ENCODE assay signal across 10 cellular contexts in the genomic region with DNA sequence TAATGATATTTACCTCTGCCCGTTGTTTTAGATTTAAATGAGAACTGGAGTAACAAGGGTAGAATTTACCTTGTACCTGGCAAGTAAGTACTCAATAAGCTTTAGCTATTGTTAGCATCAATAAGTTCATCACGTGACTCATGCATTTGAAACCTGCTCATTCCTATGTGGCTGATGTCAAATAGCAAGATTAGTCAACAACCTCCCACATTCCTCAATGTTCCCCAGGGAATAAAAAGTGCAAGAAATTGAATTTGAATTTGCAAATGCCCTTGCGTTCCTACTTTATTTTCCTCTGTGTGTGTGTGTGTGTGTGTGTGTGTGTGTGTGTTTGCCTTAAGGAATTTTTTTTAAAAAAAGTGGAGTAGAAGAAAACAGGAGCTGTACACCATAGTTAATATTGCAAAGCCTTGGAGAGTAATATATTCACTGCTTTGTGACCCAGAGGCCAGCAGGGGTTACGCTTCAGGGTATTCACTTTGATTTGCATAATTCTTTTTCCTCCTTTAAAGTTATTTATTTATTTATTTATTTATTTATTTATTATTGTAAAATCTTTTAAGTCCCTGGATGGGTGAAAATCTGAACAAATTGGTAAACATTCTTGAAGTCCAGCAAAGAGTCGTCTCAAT. TPM values are rescaled to one million over a fixed set of nuclear protein-coding genes. Genes with fewer than 3 reads are reported as not detected.
DNase-seq lines count a peak whose midpoint lies in the region; ATAC-seq and TF ChIP-seq lines count a peak whose summit lies in the region.
"Had no signal": no experiment of that assay in that cellular context is flagged by ENCODE, and none has a peak within 500 bp of the region (broad histone marks: within the 10 kb centered on the region; RNA-seq: fewer than 3 reads in every experiment).

No MANE protein-coding gene starts in this region.

- H3F3A ChIP-seq in smooth muscle cell (ENCODE audit: low read depth): peaks cover 9% of the 10 kb centered on the region

- H3K79me2 ChIP-seq in smooth muscle cell (ENCODE audit: low read depth): no peaks in the 10 kb centered on the region

- no peaks in the 10 kb centered on the region for H3K9me3 ChIP-seq in smooth muscle cell (replicated peaks; ENCODE audit: low read depth)

- H3K27ac Mint-ChIP-seq in natural killer cell treated with Interleukin-12 subunit alpha and Interleukin-12 subunit beta and Interleukin-15 and Interleukin-18, amount 100 ng/mL, for 72 hours: no peak overlapping the region
- no peak overlapping the region for H3K27ac Mint-ChIP-seq in type B pancreatic cell

- no peaks in the 10 kb centered on the region for H3K27me3 ChIP-seq in smooth muscle cell (ENCODE audit: low read depth)

- peaks cover 15% of the 10 kb centered on the region for H3K4me1 ChIP-seq in smooth muscle cell (ENCODE audit: low read depth)

- H3K36me3 ChIP-seq in smooth muscle cell (ENCODE audit: low read depth): no peaks in the 10 kb centered on the region

- H2AFZ ChIP-seq in smooth muscle cell (ENCODE audit: low read depth): no peak overlapping the region

- H3K4me3 ChIP-seq in smooth muscle cell: no peak overlapping the region

- H3K4me1 Mint-ChIP-seq in natural killer cell treated with Interleukin-12 subunit alpha and Interleukin-12 subunit beta and Interleukin-15 and Interleukin-18, amount 100 ng/mL, for 72 hours (ENCODE audit: low read depth in 2 of 2): no peaks in the 10 kb centered on the region
- H3K4me1 Mint-ChIP-seq in type B pancreatic cell (ENCODE audit: unreplicated experiment): peaks cover 15% of the 10 kb centered on the region

- H3K4me2 ChIP-seq in smooth muscle cell: peak overlapping the region; percentile 73

- no peak for ATAC-seq in natural killer cell treated with Interleukin-12 subunit alpha and Interleukin-12 subunit beta and Interleukin-15 and Interleukin-18, amount 100 ng/mL, for 72 hours

- no peak for TF ChIP-seq CTCF in smooth muscle cell (IDR thresholded peaks at IDR 0.05; ENCODE audit: borderline replicate concordance, insufficient read depth, poor library complexity, severe bottlenecking)
- TF ChIP-seq CTCF in type B pancreatic cell (conservative IDR thresholded peaks at IDR 0.05): no peak

- H3K36me3 Mint-ChIP-seq in natural killer cell treated with Interleukin-12 subunit alpha and Interleukin-12 subunit beta and Interleukin-15 and Interleukin-18, amount 100 ng/mL, for 72 hours: no peaks in the 10 kb centered on the region
- H3K36me3 Mint-ChIP-seq in type B pancreatic cell: no peaks in the 10 kb centered on the region

- DNase-seq in H4 (ENCODE audit: low spot score) (peak; percentile 42), SW480 (ENCODE audit: low spot score) (peak; percentile 17), fibroblast of the conjunctiva (ENCODE audit: low read depth) (peak; percentile 73), smooth muscle cell (lab: John Stamatoyannopoulos, UW; ENCODE audit: unreplicated experiment) (no peak), midbrain (lab: John Stamatoyannopoulos, UW) (no peak), occipital lobe (lab: John Stamatoyannopoulos, UW) (no peak), type B pancreatic cell (ENCODE audit: extremely low spot score, unreplicated experiment) (no peak)
- DNase-seq in natural killer cell treated with Interleukin-12 subunit alpha and Interleukin-12 subunit beta and Interleukin-15 and Interleukin-18, amount 100 ng/mL, for 72 hours (ENCODE audit: low spot score): no peak
- DNase-seq: activated CD8-positive, alpha-beta memory T cell treated with anti-CD3 and anti-CD28 coated beads, Interleukin-2, amount 50 U/mL, for 48 hours; SHP77 had no signal

- peak overlapping the region; percentile 87 for H3K27ac ChIP-seq in smooth muscle cell (ENCODE audit: low read depth)

- H3K9ac ChIP-seq in smooth muscle cell (ENCODE audit: low read depth): no peak overlapping the region

- no peak overlapping the region for H3K4me3 Mint-ChIP-seq in natural killer cell treated with Interleukin-12 subunit alpha and Interleukin-12 subunit beta and Interleukin-15 and Interleukin-18, amount 100 ng/mL, for 72 hours
- H3K4me3 Mint-ChIP-seq in type B pancreatic cell: no peak overlapping the region

- no peaks in the 10 kb centered on the region for H3K27me3 Mint-ChIP-seq in natural killer cell treated with Interleukin-12 subunit alpha and Interleukin-12 subunit beta and Interleukin-15 and Interleukin-18, amount 100 ng/mL, for 72 hours
- H3K27me3 Mint-ChIP-seq in type B pancreatic cell: no peaks in the 10 kb centered on the region

- H4K20me1 ChIP-seq in smooth muscle cell (ENCODE audit: low read depth): no peaks in the 10 kb centered on the region

- 58% methylated on average over 5 of the region's 5 CpGs for WGBS in smooth muscle cell (ENCODE audit: low lambda C conversion rate)

- H3K9me3 Mint-ChIP-seq in natural killer cell treated with Interleukin-12 subunit alpha and Interleukin-12 subunit beta and Interleukin-15 and Interleukin-18, amount 100 ng/mL, for 72 hours: no peaks in the 10 kb centered on the region
- no peaks in the 10 kb centered on the region for H3K9me3 Mint-ChIP-seq in type B pancreatic cell

RNA-seq across cellular contexts. Expression of gene DNAH7, which starts 43.9 kb away (rescaled TPM):
- 0.02 and 0.50 TPM in 2 replicates for total RNA-seq in H4 (2014; rRNA removed; shearing (Covaris generic))
- total RNA-seq in smooth muscle cell (0.18 and 0.99 TPM in 2 replicates), occipital lobe (16.5 TPM), type B pancreatic cell (ENCODE audit: low replicate concordance) (1.4 and 7.5 TPM in 2 replicates)
- 1.2 and 1.3 TPM in 2 replicates for polyA plus RNA-seq in smooth muscle cell
- total RNA-seq in natural killer cell treated with Interleukin-12 subunit alpha and Interleukin-12 subunit beta and Interleukin-15 and Interleukin-18, amount 100 ng/mL, for 72 hours: under 1 TPM; 0.02 to 0.11 TPM

RNA-seq across cellular contexts. Expression of gene STK17B, which starts 58.9 kb away (rescaled TPM):
- 15.9 and 19.8 TPM in 2 replicates for total RNA-seq in H4 (2014; rRNA removed; shearing (Covaris generic))
- 165 and 190 TPM in 2 replicates for total RNA-seq in smooth muscle cell
- 26.6 and 33.5 TPM in 2 replicates for polyA plus RNA-seq in smooth muscle cell
- 8.1 TPM for total RNA-seq in occipital lobe
- 100 to 1,000 TPM; 162 to 182 TPM for total RNA-seq in natural killer cell treated with Interleukin-12 subunit alpha and Interleukin-12 subunit beta and Interleukin-15 and Interleukin-18, amount 100 ng/mL, for 72 hours
- total RNA-seq in type B pancreatic cell (ENCODE audit: low replicate concordance): 20.0 and 27.2 TPM in 2 replicates

Comparison
In these comparisons a context has a peak if more than half of its experiments do, and no peak if none do; other contexts are left out.
1. DNase-seq: peak in H4 (single experiment), SW480 (single experiment) and fibroblast of the conjunctiva (single experiment); none in smooth muscle cell (single experiment), midbrain (single experiment), occipital lobe (single experiment), natural killer cell treated with Interleukin-12 subunit alpha and Interleukin-12 subunit beta and Interleukin-15 and Interleukin-18, amount 100 ng/mL, for 72 hours (single experiment) and type B pancreatic cell (single experiment).